Comparison of ENCODE assay signal across 15 cellular contexts in the genomic region with DNA sequence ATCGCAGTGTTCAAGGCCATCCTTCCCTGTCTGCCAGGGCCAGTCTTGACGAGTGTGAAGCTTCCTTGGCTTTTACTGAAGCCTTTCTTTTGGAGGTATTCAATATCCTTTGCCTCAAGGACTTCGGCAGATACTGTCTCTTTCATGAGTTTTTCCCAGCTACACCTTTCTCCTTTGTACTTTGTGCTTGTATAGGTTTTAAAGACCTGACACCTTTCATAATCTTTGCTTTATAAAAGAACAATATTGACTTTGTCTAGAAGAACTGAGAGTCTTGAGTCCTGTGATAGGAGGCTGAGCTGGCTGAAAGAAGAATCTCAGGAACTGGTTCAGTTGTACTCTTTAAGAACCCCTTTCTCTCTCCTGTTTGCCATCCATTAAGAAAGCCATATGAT. TPM values are rescaled to one million over a fixed set of nuclear protein-coding genes. Genes with fewer than 3 reads are reported as not detected.
DNase-seq lines count a peak whose midpoint lies in the region; ATAC-seq and TF ChIP-seq lines count a peak whose summit lies in the region.
"Had no signal": no experiment of that assay in that cellular context is flagged by ENCODE, and none has a peak within 500 bp of the region (broad histone marks: within the 10 kb centered on the region; RNA-seq: fewer than 3 reads in every experiment).

No MANE protein-coding gene starts in this region.

- H3K9me3 ChIP-seq in Caco-2: no peaks in the 10 kb centered on the region
- no peaks in the 10 kb centered on the region for H3K9me3 ChIP-seq in T-helper 17 cell (ENCODE audit: control insufficient read depth, low read length, poor library complexity, severe bottlenecking)
- H3K9me3 ChIP-seq: A549, HAP-1 had no signal

- H3K9me3 Mint-ChIP-seq in Caco-2 (ENCODE audit: unreplicated experiment): no peaks in the 10 kb centered on the region
- no peaks in the 10 kb centered on the region for H3K9me3 Mint-ChIP-seq in type B pancreatic cell
- H3K9me3 Mint-ChIP-seq: CD14-positive monocyte; CD8-positive, alpha-beta T cell had no signal

- intact Hi-C loops in Caco-2 (cut with micrococcal nuclease; ENCODE audit: unreplicated experiment): loop anchor here (1.0 kb wide), 1 partner anchor 41 kb away; a partner anchor contains a TSS
- intact Hi-C loops in left colon (cut with DNase I, micrococcal nuclease): no loop called here

- CTCF ChIA-PET in Caco-2 (lab: Charles Lee): interaction anchor here (1.2 to 2.8 kb wide), 4 partner anchors 23 to 173 kb away, joined by 3 to 75 read pairs (median 5); a partner anchor contains a TSS

- H3K36me3 Mint-ChIP-seq in Caco-2 (ENCODE audit: insufficient read depth, unreplicated experiment): no peaks in the 10 kb centered on the region
- H3K36me3 Mint-ChIP-seq in T-helper 17 cell (ENCODE audit: low read depth): no peaks in the 10 kb centered on the region
- peaks cover 6% of the 10 kb centered on the region for H3K36me3 Mint-ChIP-seq in type B pancreatic cell

- H3K4me3 Mint-ChIP-seq in Caco-2 (ENCODE audit: unreplicated experiment): peak overlapping the region; percentile 39
- no peak overlapping the region for H3K4me3 Mint-ChIP-seq in T-helper 17 cell
- H3K4me3 Mint-ChIP-seq in type B pancreatic cell: no peak overlapping the region
- H3K4me3 Mint-ChIP-seq: CD14-positive monocyte; CD8-positive, alpha-beta T cell had no signal

- peaks cover 17% of the 10 kb centered on the region; the same call in 1 of the 2 replicates for H3K4me1 ChIP-seq in Caco-2
- H3K4me1 ChIP-seq: A549, HAP-1 had no signal

- H3K27me3 ChIP-seq in Caco-2 (replicated peaks; ENCODE audit: control insufficient read depth, insufficient read depth, low read length): no peaks in the 10 kb centered on the region

- no TSS peak for BruUV-seq in Caco-2 (replicated peaks; lab: Mats Ljungman, UMichigan)

- DNase-seq in Caco-2: peak in 1 of 2 experiments; percentile 27
- DNase-seq in T-helper 17 cell: no peak
- DNase-seq in left colon: no peak
- no peak for DNase-seq in type B pancreatic cell (ENCODE audit: extremely low spot score, unreplicated experiment)
- no peak for DNase-seq in NCI-H748 treated with DMSO at 0.1 percent for 48 hours (lab: John Stamatoyannopoulos, UW)
- DNase-seq: CD8-positive, alpha-beta T cell; COR-L47; DND-41; GDM1; GOT3 had no signal

- H3K36me3 ChIP-seq in Caco-2 (ENCODE audit: control insufficient read depth, insufficient read depth, low read length): no peaks in the 10 kb centered on the region

- H3K4me3 ChIP-seq in Caco-2 (ENCODE audit: low read depth, low read length): no peak overlapping the region
- H3K4me3 ChIP-seq: A549, HAP-1 had no signal

- TF ChIP-seq CTCF in Caco-2 (IDR thresholded peaks at IDR 0.05; ENCODE audit: insufficient read depth in 1 of 2, low read depth in 1 of 2, low read length in 1 of 2, severe bottlenecking in 1 of 2, unreplicated experiment in 1 of 2) (no peak), type B pancreatic cell (conservative IDR thresholded peaks at IDR 0.05) (no peak)

- H3K27ac Mint-ChIP-seq in Caco-2 (ENCODE audit: unreplicated experiment): peak overlapping the region; percentile 67
- H3K27ac Mint-ChIP-seq in T-helper 17 cell: peak overlapping the region; percentile 90
- H3K27ac Mint-ChIP-seq in type B pancreatic cell: peak overlapping the region; percentile 8
- H3K27ac Mint-ChIP-seq: CD8-positive, alpha-beta T cell had no signal

- ATAC-seq in T-helper 17 cell: no peak
- ATAC-seq in left colon: peak; percentile 77
- ATAC-seq in HG02678 (IDR thresholded peaks at IDR 0.05; ENCODE audit: unreplicated experiment): no peak
- ATAC-seq: A549; CD8-positive, alpha-beta T cell had no signal

- POLR2A ChIA-PET in Caco-2 (lab: Charles Lee): interaction anchor here (2.6 kb wide), 1 partner anchor 173 kb away, joined by 14 read pairs; a partner anchor contains a TSS

- H3K4me1 Mint-ChIP-seq in Caco-2 (ENCODE audit: low read depth, unreplicated experiment) (peaks cover 15% of the 10 kb centered on the region), T-helper 17 cell (peaks cover 9% of the 10 kb centered on the region), type B pancreatic cell (ENCODE audit: unreplicated experiment) (peaks cover 5% of the 10 kb centered on the region)

- H3K27me3 Mint-ChIP-seq in Caco-2 (ENCODE audit: insufficient read depth, unreplicated experiment) (no peaks in the 10 kb centered on the region), T-helper 17 cell (no peaks in the 10 kb centered on the region), type B pancreatic cell (no peaks in the 10 kb centered on the region)

RNA-seq across cellular contexts. Expression of a gene that starts 41.3 kb away (rescaled TPM):
- total RNA-seq in Caco-2 (2022) (0.39 and 0.77 TPM in 2 replicates), T-helper 17 cell (under 1 TPM; 0.17 to 0.55 TPM), left colon (under 1 TPM; 0.37 to 0.87 TPM), type B pancreatic cell (ENCODE audit: low replicate concordance) (0.24 and 0.34 TPM in 2 replicates)
- total RNA-seq: CD8-positive, alpha-beta T cell; HT1080 had no signal

Comparison
In these comparisons a context has a peak if more than half of its experiments do, and no peak if none do; other contexts are left out.
1. H3K27ac Mint-ChIP-seq: peak in every context shown above with its lines; median percentile 90 in T-helper 17 cell; 67 in Caco-2; 8 in type B pancreatic cell.